In genomic region chr10:13515467-13515866, GRCh38 we compare ENCODE assay signal across 1 cellular context.
TF ChIP-seq lines count a peak whose summit lies in the region.

No MANE protein-coding gene starts in this region.

TF ChIP-seq in HepG2, 621 proteins besides CTCF, POLR2A, EP300 and RAD21 (continued from another document):
- TF ChIP-seq ARID5B (CRISPR knock-in tag; IDR thresholded peaks at IDR 0.05): no peak
- no peak for TF ChIP-seq SIN3B (IDR thresholded peaks at IDR 0.05; ENCODE audit: low read length)
- no peak for TF ChIP-seq SRF (IDR thresholded peaks at IDR 0.05; ENCODE audit: low read depth, low read length)
- TF ChIP-seq ZNF672 (CRISPR knock-in tag; IDR thresholded peaks at IDR 0.05): no peak
- TF ChIP-seq FOXP4 (CRISPR knock-in tag; IDR thresholded peaks at IDR 0.05): no peak
- no peak for TF ChIP-seq CREM (IDR thresholded peaks at IDR 0.05)
- no peak for TF ChIP-seq CREM (CRISPR knock-in tag; IDR thresholded peaks at IDR 0.05)
- peak; percentile 36; the same call in 1 of the 2 replicates for TF ChIP-seq HNF4G (IDR thresholded peaks at IDR 0.05; ENCODE audit: borderline replicate concordance, low read depth, low read length)
- TF ChIP-seq HNF4G (CRISPR knock-in tag; IDR thresholded peaks at IDR 0.05; ENCODE audit: borderline replicate concordance, low read depth): no peak
- TF ChIP-seq STAG1 (CRISPR knock-in tag; IDR thresholded peaks at IDR 0.05): no peak
- TF ChIP-seq ZBTB38 (CRISPR knock-in tag; IDR thresholded peaks at IDR 0.05): 0 out of 2 replicates have a peak, but pooled peaks have one; percentile 12
- no peak for TF ChIP-seq ZNF317 (CRISPR knock-in tag; IDR thresholded peaks at IDR 0.05)
- no peak for TF ChIP-seq BATF2 (CRISPR knock-in tag; IDR thresholded peaks at IDR 0.05)
- TF ChIP-seq RXRB (CRISPR knock-in tag; IDR thresholded peaks at IDR 0.05; ENCODE audit: borderline replicate concordance): no peak
- TF ChIP-seq MEIS1 (CRISPR knock-in tag; IDR thresholded peaks at IDR 0.05; ENCODE audit: borderline replicate concordance): no peak
- peak; percentile 29; the same call in 1 of the 2 replicates for TF ChIP-seq ZBTB33 (CRISPR knock-in tag; IDR thresholded peaks at IDR 0.05)
- no peak for TF ChIP-seq AKNA (CRISPR knock-in tag; IDR thresholded peaks at IDR 0.05; ENCODE audit: borderline replicate concordance)
- no peak for TF ChIP-seq ZNF24 (IDR thresholded peaks at IDR 0.05)
- TF ChIP-seq SAFB2 (CRISPR knock-in tag; IDR thresholded peaks at IDR 0.05; ENCODE audit: borderline replicate concordance, low read depth): no peak
- no peak for TF ChIP-seq NFKBIZ (CRISPR knock-in tag; IDR thresholded peaks at IDR 0.05)
- peak; percentile 81 for TF ChIP-seq NR2F6 (IDR thresholded peaks at IDR 0.05)
- TF ChIP-seq NR2F6 (CRISPR knock-in tag; IDR thresholded peaks at IDR 0.05): peak; percentile 65
- no peak for TF ChIP-seq NFE2L2 (IDR thresholded peaks at IDR 0.05; ENCODE audit: low read length)
- TF ChIP-seq KLF15 (CRISPR knock-in tag; IDR thresholded peaks at IDR 0.05; ENCODE audit: borderline replicate concordance): no peak
